Comparison of ENCODE assay signal across 17 cellular contexts in the genomic region with DNA sequence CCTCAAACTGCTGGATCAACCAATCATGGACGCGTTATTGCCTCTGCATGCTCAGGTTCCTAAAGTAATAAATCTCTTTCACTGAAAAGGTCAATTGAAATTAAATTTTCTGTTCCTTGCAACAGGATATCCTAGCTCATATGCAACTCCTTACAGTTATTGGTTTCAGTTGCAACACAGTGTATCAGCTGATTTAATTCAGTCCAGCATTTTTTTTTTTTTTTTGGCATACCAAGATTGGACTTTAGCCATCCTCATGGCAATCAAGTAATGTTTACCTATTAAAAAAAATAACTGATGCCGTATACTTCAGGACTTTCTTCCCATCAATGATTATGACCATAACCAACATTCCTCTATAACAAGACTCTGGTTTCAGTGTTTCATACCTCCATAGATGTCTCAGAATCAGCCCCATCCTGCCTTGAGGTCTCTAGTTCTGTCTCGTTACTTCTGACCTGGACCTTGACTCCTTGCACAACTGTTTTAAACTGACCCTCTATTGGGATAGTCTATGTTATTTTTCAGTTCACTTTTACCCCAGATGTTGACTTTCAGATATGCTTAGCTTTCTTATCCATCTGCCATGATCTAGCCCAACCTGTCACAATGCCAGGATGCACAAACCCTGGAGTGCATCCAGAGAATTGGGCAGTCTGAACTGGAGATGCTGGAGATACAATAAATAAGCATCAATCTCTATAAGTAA.
"Had no signal": no experiment of that assay in that cellular context is flagged by ENCODE, and none has a peak within 500 bp of the region (broad histone marks: within the 10 kb centered on the region; RNA-seq: fewer than 3 reads in every experiment).

No MANE protein-coding gene starts in this region.

- DNase-seq: activated CD4-positive, alpha-beta memory T cell treated with anti-CD3 and anti-CD28 coated beads, Interleukin-2, amount 10 ng/mL, durations not matched to agents 7 days and 5 days; activated CD4-positive, alpha-beta T cell treated with anti-CD3 and anti-CD28 coated beads for 48 hours; activated CD4-positive, CD25-positive, alpha-beta regulatory T cell; activated CD8-positive, alpha-beta memory T cell treated with anti-CD3 and anti-CD28 coated beads, Interleukin-2, amount 10 ng/mL, durations not matched to agents 7 days and 5 days; activated naive CD4-positive, alpha-beta T cell treated with Interleukin-2 at 50 U/mL for 16 hours; activated naive CD8-positive, alpha-beta T cell treated with anti-CD3 and anti-CD28 coated beads, Interleukin-2, amount 10 ng/mL, durations not matched to agents 7 days and 5 days; body of pancreas; caudate nucleus; endodermal cell; left cardiac atrium; midbrain; stimulated activated CD4-positive, alpha-beta T cell treated with anti-CD3 and anti-CD28 coated beads, Interleukin-15, amount 100 ng/mL, for 24 hours; stimulated activated CD4-positive, alpha-beta T cell treated with anti-CD3 and anti-CD28 coated beads, Interleukin-4, amount 100 ng/mL, for 1 hour; stomach; T1000 had no signal

- H3K4me3 ChIP-seq: body of pancreas, hepatocyte, skin epidermis, stomach had no signal
